Comparison of ENCODE assay signal across 9 cellular contexts in the genomic region with DNA sequence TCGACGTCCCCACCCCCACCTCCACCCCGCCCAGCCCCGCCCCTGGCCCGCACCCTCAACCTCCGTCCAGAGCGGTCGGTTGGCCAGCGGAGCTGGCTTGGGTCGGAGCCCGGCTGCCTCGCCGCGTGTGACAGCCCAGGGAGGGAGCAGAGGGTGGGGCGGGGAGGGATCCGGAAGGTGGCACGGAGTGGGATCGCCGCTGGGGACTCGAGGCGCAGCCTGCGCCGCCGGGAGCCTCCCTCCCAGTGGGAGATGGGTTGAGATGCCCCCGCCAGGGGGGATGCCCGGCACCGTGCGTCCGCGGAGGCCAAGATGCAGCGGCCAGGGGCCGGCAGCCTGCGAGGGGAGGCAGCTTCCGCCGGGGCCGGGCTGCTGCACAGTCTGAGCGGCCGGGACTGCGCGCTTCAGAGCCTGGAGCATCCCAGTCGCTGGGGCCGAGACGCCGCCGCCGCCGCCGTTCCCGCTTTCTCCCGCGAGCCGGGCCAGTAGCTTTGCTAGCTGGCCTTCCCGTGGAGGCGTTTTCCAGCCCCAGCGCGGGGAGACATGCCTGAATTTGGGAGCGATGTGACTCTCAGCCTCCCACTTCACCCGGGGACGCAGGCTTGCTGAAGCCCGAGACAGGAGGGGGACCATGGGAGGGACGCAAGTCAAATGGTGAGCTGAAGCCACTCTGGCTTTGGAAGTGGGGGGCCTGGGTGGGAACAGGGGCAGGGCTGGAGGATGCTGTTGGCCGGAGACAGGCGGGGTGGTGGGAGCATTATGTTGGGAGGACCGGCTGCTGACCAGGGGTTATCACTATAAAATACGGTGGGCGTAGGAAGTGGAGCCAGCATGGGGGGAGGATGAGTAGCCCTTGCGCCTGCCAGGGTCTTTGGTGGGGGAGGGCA. TPM values are rescaled to one million over a fixed set of nuclear protein-coding genes. Genes with fewer than 3 reads are reported as not detected.
DNase-seq lines count a peak whose midpoint lies in the region; ATAC-seq and TF ChIP-seq lines count a peak whose summit lies in the region.
"Had no signal": no experiment of that assay in that cellular context is flagged by ENCODE, and none has a peak within 500 bp of the region (broad histone marks: within the 10 kb centered on the region; RNA-seq: fewer than 3 reads in every experiment).

No MANE protein-coding gene starts in this region.

- no peak for ATAC-seq in GM21737 (IDR thresholded peaks at IDR 0.05; ENCODE audit: unreplicated experiment)

- no peak for TF ChIP-seq CTCF in astrocyte of the spinal cord (IDR thresholded peaks at IDR 0.05; ENCODE audit: low read depth, low read length)
- no peak for TF ChIP-seq CTCF in prostate gland (IDR thresholded peaks at IDR 0.05)

- H2AFZ ChIP-seq in Karpas-422 (ENCODE audit: low read length): no peak overlapping the region

- peak; percentile 13 for TF ChIP-seq POLR2A in prostate gland (IDR thresholded peaks at IDR 0.05)

- H4K20me1 ChIP-seq in Karpas-422 (ENCODE audit: insufficient read depth, low read depth, low read length): no peaks in the 10 kb centered on the region

- DNase-seq in DMS 273 (lab: John Stamatoyannopoulos, UW; ENCODE audit: unreplicated experiment): peak; percentile 59
- no peak for DNase-seq in DMS 273 treated with DMSO at 0.1 percent for 48 hours (lab: John Stamatoyannopoulos, UW)
- DNase-seq in NCI-H526 treated with DMSO at 0.1 percent for 48 hours (lab: John Stamatoyannopoulos, UW): peak; percentile 77
- peak; percentile 46 for DNase-seq in astrocyte of the spinal cord (ENCODE audit: low read depth, low spot score)
- DNase-seq in hippocampal formation (lab: John Stamatoyannopoulos, UW): peak; percentile 40 to 71
- peak; percentile 69 for DNase-seq in prostate gland (ENCODE audit: low spot score)
- no peak for DNase-seq in Karpas-422

- H3K27me3 ChIP-seq in prostate gland (replicated peaks; ENCODE audit: insufficient read depth) (no peaks in the 10 kb centered on the region), Karpas-422 (ENCODE audit: low read length) (no peaks in the 10 kb centered on the region)

- 1% methylated on average over 50 of the region's 67 CpGs for WGBS in prostate gland

- no peak overlapping the region for H3K4me2 ChIP-seq in Karpas-422 (ENCODE audit: low read depth, low read length, poor library complexity, severe bottlenecking)

- H3K4me3 ChIP-seq in astrocyte of the spinal cord (ENCODE audit: low read depth, low read length) (peak overlapping the region; percentile 75), prostate gland (peak overlapping the region; percentile 52 to 60), Karpas-422 (ENCODE audit: low read length) (no peak overlapping the region)

- in situ Hi-C loops in astrocyte of the spinal cord (cut with HindIII; ENCODE audit: low sequenced_read_pairs): no loop called here

- no peaks in the 10 kb centered on the region for H3K36me3 ChIP-seq in prostate gland
- H3K36me3 ChIP-seq in Karpas-422 (ENCODE audit: insufficient read depth, low read length): no peaks in the 10 kb centered on the region

- no peaks in the 10 kb centered on the region for H3K9me3 ChIP-seq in prostate gland
- H3K9me3 ChIP-seq in Karpas-422 (ENCODE audit: low read length): no peaks in the 10 kb centered on the region

- H3K27ac ChIP-seq in prostate gland (peak overlapping the region; percentile 86 to 89), Karpas-422 (ENCODE audit: low read length) (no peak overlapping the region)
- H3K27ac ChIP-seq: 22Rv1 had no signal

- H3K79me2 ChIP-seq in Karpas-422 (ENCODE audit: low read length): no peaks in the 10 kb centered on the region

- H3K9me2 ChIP-seq in Karpas-422 (replicated peaks; ENCODE audit: insufficient read depth, low read length): no peaks in the 10 kb centered on the region

- H3K4me1 ChIP-seq in prostate gland (replicated peaks): peaks cover 6% of the 10 kb centered on the region
- H3K4me1 ChIP-seq in Karpas-422 (ENCODE audit: low read length): peaks cover 7% of the 10 kb centered on the region

- no peak overlapping the region for H3K9ac ChIP-seq in Karpas-422 (ENCODE audit: low read length)

- intact Hi-C loops in prostate gland (cut with DNase I): loop anchor here (2.0 kb wide), 2 partner anchors 39 to 65 kb away; a partner anchor contains a TSS

RNA-seq across cellular contexts. Expression of a gene that starts 40.2 kb away (rescaled TPM):
- 10 to 100 TPM; 32.9 to 35.2 TPM for total RNA-seq in prostate gland
- total RNA-seq in Karpas-422 (2014; rRNA removed; shearing (Covaris generic); ENCODE audit: low replicate concordance): 2.0 and 2.8 TPM in 2 replicates

RNA-seq across cellular contexts. Expression of a gene that starts 47.8 kb away (rescaled TPM):
- total RNA-seq in prostate gland: 10 to 100 TPM; 19.9 to 21.2 TPM
- total RNA-seq in Karpas-422 (2014; rRNA removed; shearing (Covaris generic); ENCODE audit: low replicate concordance): 26.1 and 39.8 TPM in 2 replicates

RNA-seq across cellular contexts. Expression of a gene that starts 58.7 kb away (rescaled TPM):
- total RNA-seq in prostate gland: 10 to 100 TPM; 13.2 to 31.5 TPM
- not detected in 2 replicates for total RNA-seq in Karpas-422 (2014; rRNA removed; shearing (Covaris generic); ENCODE audit: low replicate concordance)

Comparison
In these comparisons a context has a peak if more than half of its experiments do, and no peak if none do; other contexts are left out.
1. DNase-seq: peak in DMS 273 (single experiment), NCI-H526 treated with DMSO at 0.1 percent for 48 hours (single experiment), astrocyte of the spinal cord (single experiment), hippocampal formation (2 of 2) and prostate gland (single experiment); none in DMS 273 treated with DMSO at 0.1 percent for 48 hours (single experiment) and Karpas-422 (single experiment).
2. RNA of a gene that starts 58.7 kb away (total RNA-seq): 13.2 to 31.5 TPM in prostate gland; not detected in Karpas-422; every median in the first group is over 10 times any median in the second.